ENCODE assay signal across 16 cellular contexts in genomic region chr5:149418910-149419531, GRCh38. TPM values are rescaled to one million over a fixed set of nuclear protein-coding genes. Genes with fewer than 3 reads are reported as not detected.
DNase-seq lines count a peak whose midpoint lies in the region; ATAC-seq, FAIRE-seq and TF ChIP-seq lines count a peak whose summit lies in the region.
"Had no signal": no experiment of that assay in that cellular context is flagged by ENCODE, and none has a peak within 500 bp of the region (broad histone marks: within the 10 kb centered on the region; RNA-seq: fewer than 3 reads in every experiment).

No MANE protein-coding gene starts in this region.

- H3K79me2 ChIP-seq in HepG2 (ENCODE audit: insufficient read depth, low read length) (no peaks in the 10 kb centered on the region), GM23248 (ENCODE audit: insufficient read depth) (peaks cover 83% of the 10 kb centered on the region)

- CTCF ChIA-PET in HepG2 (lab: Yijun Ruan, JAX; ENCODE audit: low intra/inter-chr PET ratio, low total read pairs), result no interaction called here

- POLR2A ChIA-PET in HepG2 (lab: Yijun Ruan, JAX), result no interaction called here

- H3K9me2 ChIP-seq in GM23248 (ENCODE audit: insufficient read depth), result no peaks in the 10 kb centered on the region

- TF ChIP-seq RAD21 in HepG2 (CRISPR knock-in tag; IDR thresholded peaks at IDR 0.05), result no peak

- no TSS peak for BruUV-seq in HepG2 (replicated peaks; lab: Mats Ljungman, UMichigan)

- intact Hi-C loops in HepG2 (cut with micrococcal nuclease; ENCODE audit: unreplicated experiment), result no loop called here
- intact Hi-C loops in right lobe of liver (cut with DNase I), result no loop called here
- intact Hi-C loops in kidney (cut with DNase I), result no loop called here
- intact Hi-C loops in gastrocnemius medialis (cut with DNase I; ENCODE audit: low total_unique reads), result no loop called here

- no peak overlapping the region for H3K4me2 ChIP-seq in HepG2 (ENCODE audit: low read depth, low read length)
- H3K4me2 ChIP-seq in GM23248 (ENCODE audit: unreplicated experiment), result no peak overlapping the region
- H3K4me2 ChIP-seq: PC-9 had no signal

- H4K20me1 ChIP-seq in HepG2 (ENCODE audit: insufficient read depth, low read length) (no peaks in the 10 kb centered on the region), GM23248 (ENCODE audit: insufficient read depth) (no peaks in the 10 kb centered on the region)

- no peak for FAIRE-seq in HepG2 (lab: Jason Lieb, UNC)
- FAIRE-seq in kidney (lab: Jason Lieb, UNC), result no peak

- ATAC-seq in HepG2 (no peak), right lobe of liver (no peak), gastrocnemius medialis (no peak), HG03571 (IDR thresholded peaks at IDR 0.05; ENCODE audit: unreplicated experiment) (no peak), HG03442 (IDR thresholded peaks at IDR 0.05; ENCODE audit: unreplicated experiment) (no peak)

- H3K4me1 ChIP-seq in HepG2 (ENCODE audit: insufficient read depth, low read length) (peaks cover 93% of the 10 kb centered on the region), right lobe of liver (no peaks in the 10 kb centered on the region), kidney (ENCODE audit: control insufficient read depth in 1 of 2, insufficient read depth in 1 of 2, low read depth in 1 of 2, low read length in 2 of 2) (peaks cover 4 to 23% of the 10 kb centered on the region in 2 donors), gastrocnemius medialis (peaks cover 9 to 30% of the 10 kb centered on the region in 2 donors), GM23248 (ENCODE audit: insufficient read depth) (peaks cover 40% of the 10 kb centered on the region)

- H3K27me3 ChIP-seq in HepG2 (ENCODE audit: control insufficient read depth in 1 of 2, insufficient read depth in 2 of 2, low read length in 2 of 2) (0 out of 5 replicates have a peak, but pooled peaks cover 0 to 3% of the 10 kb centered on the region in 2 experiments), right lobe of liver (no peaks in the 10 kb centered on the region), gastrocnemius medialis (no peaks in the 10 kb centered on the region), GM23248 (replicated peaks; ENCODE audit: insufficient read depth) (no peaks in the 10 kb centered on the region)

- in situ Hi-C loops in HepG2 (cut with HindIII; ENCODE audit: extremely low pct_ligation_motif_present, low pct_unique_long_range_greater_than_20kb), result no loop called here
- in situ Hi-C loops in gastrocnemius medialis (cut with MboI; ENCODE audit: low sequenced_read_pairs in 4 of 4), result no loop called here
- in situ Hi-C loops in GM23248 (cut with MboI), result no loop called here

- TF ChIP-seq EP300 in HepG2 (IDR thresholded peaks at IDR 0.05; ENCODE audit: low read depth in 2 of 2, low read length in 2 of 2) (no peak), HepG2 (CRISPR knock-in tag; IDR thresholded peaks at IDR 0.05; ENCODE audit: borderline replicate concordance) (no peak)

- no peak for TF ChIP-seq POLR2A in HepG2 (IDR thresholded peaks at IDR 0.05; ENCODE audit: insufficient read depth in 1 of 2, low read depth in 2 of 2, low read length in 2 of 2)
- no peak for TF ChIP-seq POLR2A in right lobe of liver (IDR thresholded peaks at IDR 0.05)
- no peak for TF ChIP-seq POLR2A in gastrocnemius medialis (IDR thresholded peaks at IDR 0.05)

- peaks cover 59% of the 10 kb centered on the region for H3F3A ChIP-seq in GM23248 (ENCODE audit: insufficient read depth)

- DNase-seq in HepG2 (ENCODE audit: low spot score) (no peak), right lobe of liver (no peak), kidney (no peak), gastrocnemius medialis (no peak), GM23248 (no peak), mesenteric fat pad (ENCODE audit: low spot score) (no peak)
- DNase-seq: activated effector memory CD4-positive, alpha-beta T cell treated with Interleukin-2 at 50 U/mL for 16 hours; NCI-H2081; NCI-H69; occipital lobe; PC-9 had no signal

- H3K27ac ChIP-seq in HepG2 (ENCODE audit: extremely low read length, insufficient read depth, low read length), result no peak overlapping the region
- no peak overlapping the region for H3K27ac ChIP-seq in right lobe of liver
- H3K27ac ChIP-seq in kidney (ENCODE audit: low read depth in 2 of 2, low read length in 2 of 2), result peak overlapping the region; percentile 16 to 32
- H3K27ac ChIP-seq in gastrocnemius medialis, result peak overlapping the region; percentile 5 to 60 (median 48)
- no peak overlapping the region for H3K27ac ChIP-seq in GM23248
- H3K27ac ChIP-seq: PC-9 had no signal

- H3K4me3 ChIP-seq in HepG2 (replicated peaks in 1 of 3; ENCODE audit: insufficient read depth in 1 of 3, low read depth in 2 of 3, low read length in 3 of 3) (no peak overlapping the region), right lobe of liver (no peak overlapping the region), kidney (ENCODE audit: low read length in 2 of 2) (no peak overlapping the region), gastrocnemius medialis (no peak overlapping the region), GM23248 (no peak overlapping the region)
- H3K4me3 ChIP-seq: PC-9 had no signal

- 25% methylated on average over 6 of the region's 6 CpGs for WGBS in HepG2 (ENCODE audit: low lambda C conversion rate)
- 64% methylated on average over 6 of the region's 6 CpGs for WGBS in right lobe of liver (ENCODE audit: insufficient coverage, low coverage, low lambda C conversion rate, missing lambda C conversion rate)
- 78% methylated on average over 6 of the region's 6 CpGs for WGBS in GM23248 (ENCODE audit: low coverage in 1 of 2, low lambda C conversion rate in 2 of 2, missing lambda C conversion rate in 2 of 2), 2 experiments

- TF ChIP-seq CTCF in HepG2 (CRISPR knock-in tag; IDR thresholded peaks at IDR 0.05) (no peak), right lobe of liver (IDR thresholded peaks at IDR 0.05) (no peak), kidney (IDR thresholded peaks at IDR 0.05; ENCODE audit: borderline replicate concordance, extremely low read depth, insufficient read depth) (no peak), gastrocnemius medialis (IDR thresholded peaks at IDR 0.05 in 4 of 5, conservative IDR thresholded peaks at IDR 0.05 in 1 of 5) (no peak)

- H2AFZ ChIP-seq in HepG2 (ENCODE audit: low read length) (no peak overlapping the region), GM23248 (no peak overlapping the region)
- H2AFZ ChIP-seq: PC-9 had no signal

- H3K36me3 ChIP-seq in HepG2 (replicated peaks in 1 of 2; ENCODE audit: control insufficient read depth in 1 of 2, insufficient read depth in 2 of 2, low read length in 2 of 2) (no peaks in the 10 kb centered on the region), right lobe of liver (no peaks in the 10 kb centered on the region), kidney (ENCODE audit: control insufficient read depth in 1 of 2, insufficient read depth in 2 of 2, low read length in 2 of 2) (peaks cover 0 to 4% of the 10 kb centered on the region in 2 donors), gastrocnemius medialis (no peaks in the 10 kb centered on the region), GM23248 (ENCODE audit: low read depth) (peaks cover 23% of the 10 kb centered on the region; the same call in 1 of the 2 replicates)

- H3K9me3 ChIP-seq in HepG2 (ENCODE audit: low read length) (no peaks in the 10 kb centered on the region), right lobe of liver (no peaks in the 10 kb centered on the region), kidney (ENCODE audit: control insufficient read depth in 1 of 2, low read length in 2 of 2) (no peaks in the 10 kb centered on the region), gastrocnemius medialis (no peaks in the 10 kb centered on the region), GM23248 (ENCODE audit: low read depth) (no peaks in the 10 kb centered on the region)

- no peak overlapping the region for H3K9ac ChIP-seq in HepG2 (ENCODE audit: insufficient read depth, low read depth, low read length)
- no peak overlapping the region for H3K9ac ChIP-seq in kidney (ENCODE audit: low read length in 2 of 2)
- H3K9ac ChIP-seq in GM23248, result no peak overlapping the region

TF ChIP-seq in HepG2, 621 proteins besides CTCF, POLR2A, EP300 and RAD21 (continues in another document):
- no peak for TF ChIP-seq KDM3A (CRISPR knock-in tag; IDR thresholded peaks at IDR 0.05; ENCODE audit: low read depth)
- peak; percentile 14; the same call in 1 of the 2 replicates for TF ChIP-seq ZMYM3 (CRISPR knock-in tag; IDR thresholded peaks at IDR 0.05)
- TF ChIP-seq MTF2 (CRISPR knock-in tag; IDR thresholded peaks at IDR 0.05; ENCODE audit: borderline replicate concordance), result no peak

RNA-seq across cellular contexts. Expression of gene IL17B, which starts 39.9 kb away (rescaled TPM):
- total RNA-seq in HepG2 (2016; rRNA removed; fragmentation: Illumina TruSeq; extraction: Trizol) (0.29 and 0.32 TPM in 2 replicates), right lobe of liver (not detected), kidney (1.4 TPM), gastrocnemius medialis (1 to 10 TPM in 1 of 4 donors, not detected in 3; 1.2 TPM), mesenteric fat pad (not detected)
- 0.71 and 1.4 TPM in 2 replicates for total RNA-seq in HepG2 (2016; cell fraction: cytosol; rRNA removed; fragmentation: Illumina TruSeq; extraction: Trizol; ENCODE audit: low read depth)
- total RNA-seq in HepG2 (2016; cell fraction: insoluble cytoplasmic fraction; rRNA removed; fragmentation: Illumina TruSeq; extraction: Trizol), result 0.48 and 0.80 TPM in 2 replicates
- total RNA-seq in HepG2 (2016; cell fraction: membrane; rRNA removed; fragmentation: Illumina TruSeq; extraction: Trizol), result 0.37 and 0.55 TPM in 2 replicates
- total RNA-seq in HepG2 (2016; cell fraction: nucleus; rRNA removed; fragmentation: Illumina TruSeq; extraction: Trizol), result not detected in 2 replicates
- polyA plus RNA-seq in HepG2 (2011; rRNA removed) (2.6 and 5.0 TPM in 2 replicates), kidney (ENCODE audit: insufficient read depth, low read depth, low replicate concordance) (4.7 TPM), GM23248 (2016; fragmentation: Nextera tagmentation; extraction: Ambion mirVana) (0.29 and 0.43 TPM in 2 replicates)
- 3.4 and 4.2 TPM in 2 replicates for polyA plus RNA-seq in HepG2 (2011; cell fraction: cytosol; rRNA removed)
- polyA plus RNA-seq in HepG2 (2011; cell fraction: nucleus; rRNA removed), result 1.4 and 3.5 TPM in 2 replicates
- 2.6 and 3.0 TPM in 2 replicates for polyA plus RNA-seq in HepG2 (2012)
- polyA plus RNA-seq in HepG2 (2016; cell fraction: cytosol; fragmentation: Illumina TruSeq; extraction: Trizol; ENCODE audit: low read depth), result 0.71 and 0.88 TPM in 2 replicates
- 0.54 and 0.76 TPM in 2 replicates for polyA plus RNA-seq in HepG2 (2016; cell fraction: insoluble cytoplasmic fraction; fragmentation: Illumina TruSeq; extraction: Trizol; ENCODE audit: low read depth)
- 0.31 and 0.54 TPM in 2 replicates for polyA plus RNA-seq in HepG2 (2016; cell fraction: membrane; fragmentation: Illumina TruSeq; extraction: Trizol; ENCODE audit: low read depth)
- polyA plus RNA-seq in HepG2 (2016; cell fraction: nucleus; fragmentation: Illumina TruSeq; extraction: Trizol; ENCODE audit: insufficient read depth, low read depth), result 1.0 TPM in 1 of 2 replicates, not detected in the other
- 2.3 TPM in 1 of 2 replicates, not detected in the other for polyA minus RNA-seq in HepG2 (2011; rRNA and poly(A)+ RNA removed; ENCODE audit: low replicate concordance)
- polyA minus RNA-seq in HepG2 (2011; cell fraction: cytosol; rRNA and poly(A)+ RNA removed), result not detected in 2 replicates
- not detected in 2 replicates for polyA minus RNA-seq in HepG2 (2011; cell fraction: nucleus; rRNA and poly(A)+ RNA removed)
- total RNA-seq in GM23248 (2014; rRNA removed; shearing (Covaris generic)), result not detected in 2 replicates
- total RNA-seq: activated CD8-positive, alpha-beta memory T cell treated with anti-CD3 and anti-CD28 coated beads for 36 hours; HT-29; M059J; occipital lobe; PC-9 had no signal

Comparison
In these comparisons a context has a peak if more than half of its experiments do, and no peak if none do; other contexts are left out.
1. H3K27ac ChIP-seq: peak in kidney (2 of 2) and gastrocnemius medialis (4 of 4); none in HepG2 (single experiment), right lobe of liver (0 of 3) and GM23248 (single experiment).